1 cellular context compared by ENCODE assay signal in genomic region chr17:78140169-78141051, GRCh38.
TF ChIP-seq lines count a peak whose summit lies in the region.

No MANE protein-coding gene starts in this region.

TF ChIP-seq in H1, 55 proteins besides CTCF, POLR2A, EP300 and RAD21:
- TF ChIP-seq RXRA (IDR thresholded peaks at IDR 0.05; ENCODE audit: insufficient read depth, low read depth, low read length), result no peak
- no peak for TF ChIP-seq SIX5 (IDR thresholded peaks at IDR 0.05; ENCODE audit: low read depth, low read length)
- no peak for TF ChIP-seq TCF12 (IDR thresholded peaks at IDR 0.05; ENCODE audit: low read depth, low read length)
- TF ChIP-seq BCL11A (IDR thresholded peaks at IDR 0.05; ENCODE audit: low read depth in 2 of 2, low read length in 2 of 2), result no peak
- TF ChIP-seq SUZ12 (IDR thresholded peaks at IDR 0.05; ENCODE audit: low read length), result no peak
- TF ChIP-seq KDM5A (IDR thresholded peaks at IDR 0.05; ENCODE audit: low read length), result no peak
- TF ChIP-seq BACH1 (IDR thresholded peaks at IDR 0.05; ENCODE audit: low read length), result 0 out of 2 replicates have a peak, but pooled peaks have one; percentile 14
- TF ChIP-seq ASH2L (IDR thresholded peaks at IDR 0.05; ENCODE audit: low read length), result no peak
- peak; percentile 97 for TF ChIP-seq SP4 (IDR thresholded peaks at IDR 0.05; ENCODE audit: low read length)
- TF ChIP-seq GABPA (IDR thresholded peaks at IDR 0.05; ENCODE audit: borderline replicate concordance, insufficient read depth, low read length), result 0 out of 2 replicates have a peak, but pooled peaks have one; percentile 71
- TF ChIP-seq RBBP5 (IDR thresholded peaks at IDR 0.05; ENCODE audit: borderline replicate concordance, low read depth, low read length), result no peak
- TF ChIP-seq RNF2 (IDR thresholded peaks at IDR 0.05; ENCODE audit: borderline replicate concordance, low read depth, low read length, missing control alignments, poor library complexity, severe bottlenecking), result no peak
- peak; percentile 75 for TF ChIP-seq KDM4A (IDR thresholded peaks at IDR 0.05; ENCODE audit: low read depth, low read length, severe bottlenecking)
- no peak for TF ChIP-seq BRCA1 (IDR thresholded peaks at IDR 0.05; ENCODE audit: low read depth, low read length)
- no peak for TF ChIP-seq CBX5 (IDR thresholded peaks at IDR 0.05; ENCODE audit: low read depth, low read length)
- no peak for TF ChIP-seq EZH2 (IDR thresholded peaks at IDR 0.05; ENCODE audit: low read depth, low read length, severe bottlenecking)
- peak; percentile 16; the same call in 1 of the 2 replicates for TF ChIP-seq TEAD4 (IDR thresholded peaks at IDR 0.05; ENCODE audit: low read depth, low read length)
- no peak for TF ChIP-seq JUN (IDR thresholded peaks at IDR 0.05; ENCODE audit: low read depth, low read length)
- TF ChIP-seq KDM1A (IDR thresholded peaks at IDR 0.05; ENCODE audit: borderline replicate concordance, low read length), result no peak
- no peak for TF ChIP-seq ATF3 (IDR thresholded peaks at IDR 0.05; ENCODE audit: insufficient read depth, low read depth, low read length)
- peak; percentile 64; the same call in 1 of the 2 replicates for TF ChIP-seq MAX (IDR thresholded peaks at IDR 0.05)
- peak; percentile 76 for TF ChIP-seq CREB1 (IDR thresholded peaks at IDR 0.05)
- TF ChIP-seq CHD7 (IDR thresholded peaks at IDR 0.05; ENCODE audit: insufficient replicate concordance, low read length), result no peak
- no peak for TF ChIP-seq TAF7 (optimal IDR thresholded peaks at IDR 0.05; ENCODE audit: borderline replicate concordance, low read depth, low read length)
- peak; percentile 24; the same call in 1 of the 2 replicates for TF ChIP-seq TBP (IDR thresholded peaks at IDR 0.05; ENCODE audit: low read depth, low read length)
- TF ChIP-seq CHD1 (IDR thresholded peaks at IDR 0.05; ENCODE audit: low read depth, low read length), result no peak
- TF ChIP-seq TAF1 (IDR thresholded peaks at IDR 0.05; ENCODE audit: low read depth, low read length), result peak; percentile 58; the same call in 1 of the 2 replicates
- TF ChIP-seq SRF (IDR thresholded peaks at IDR 0.05; ENCODE audit: low read depth, low read length), result no peak
- peak; percentile 96 for TF ChIP-seq SP1 (IDR thresholded peaks at IDR 0.05; ENCODE audit: low read depth, low read length)
- no peak for TF ChIP-seq SIN3A (conservative IDR thresholded peaks at IDR 0.05 in 1 of 2, IDR thresholded peaks at IDR 0.05 in 1 of 2; ENCODE audit: low read depth in 1 of 2, low read length in 2 of 2)
- no peak for TF ChIP-seq RFX5 (IDR thresholded peaks at IDR 0.05; ENCODE audit: borderline replicate concordance, low read depth, low read length)
- TF ChIP-seq CEBPB (IDR thresholded peaks at IDR 0.05; ENCODE audit: low read depth, low read length), result no peak
- no peak for TF ChIP-seq NANOG (IDR thresholded peaks at IDR 0.05; ENCODE audit: insufficient read depth, low read depth, low read length, poor library complexity, severe bottlenecking)
- TF ChIP-seq HDAC2 (IDR thresholded peaks at IDR 0.05; ENCODE audit: borderline replicate concordance in 1 of 2, low read depth in 2 of 2, low read length in 2 of 2), result no peak
- no peak for TF ChIP-seq NRF1 (IDR thresholded peaks at IDR 0.05; ENCODE audit: low read depth, low read length)
- no peak for TF ChIP-seq JUND (IDR thresholded peaks at IDR 0.05; ENCODE audit: low read length)
- TF ChIP-seq SAP30 (IDR thresholded peaks at IDR 0.05; ENCODE audit: insufficient read depth, insufficient replicate concordance, low read length), result no peak
- no peak for TF ChIP-seq POU5F1 (IDR thresholded peaks at IDR 0.05; ENCODE audit: low read depth, low read length)
- TF ChIP-seq POLR2AphosphoS5 (IDR thresholded peaks at IDR 0.05; ENCODE audit: low read depth, low read length), result peak; percentile 37; the same call in 1 of the 2 replicates
